ENCODE assay signal across 13 cellular contexts in the genomic region with DNA sequence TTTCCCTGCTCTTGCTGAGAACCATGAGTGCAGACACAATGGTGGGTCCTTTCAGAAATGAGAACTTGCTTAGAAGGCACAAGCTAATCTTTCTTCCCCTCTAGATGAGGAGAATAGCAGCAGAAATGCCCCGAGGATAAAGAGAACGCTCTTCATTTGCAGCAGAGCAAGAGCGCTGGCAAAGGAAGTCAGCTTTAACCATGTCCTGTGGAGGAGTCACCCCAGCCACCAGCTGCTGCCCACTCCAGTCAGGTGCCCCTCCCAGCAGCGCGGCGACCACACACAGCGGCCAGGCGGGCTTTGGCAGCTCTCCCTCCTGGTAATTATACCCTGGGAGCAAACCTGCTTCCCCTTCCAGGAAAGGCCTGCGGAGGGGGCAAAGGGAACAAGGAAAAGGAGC. TPM values are rescaled to one million over a fixed set of nuclear protein-coding genes. Genes with fewer than 3 reads are reported as not detected.
DNase-seq lines count a peak whose midpoint lies in the region; ATAC-seq, FAIRE-seq and TF ChIP-seq lines count a peak whose summit lies in the region.
"Had no signal": no experiment of that assay in that cellular context is flagged by ENCODE, and none has a peak within 500 bp of the region (broad histone marks: within the 10 kb centered on the region; RNA-seq: fewer than 3 reads in every experiment).

No MANE protein-coding gene starts in this region.

- H3K4me1 ChIP-seq in heart left ventricle: peaks cover 3 to 67% (median 35%) of the 10 kb centered on the region in 12 donors
- no peaks in the 10 kb centered on the region for H3K4me1 ChIP-seq in endothelial cell of umbilical vein (ENCODE audit: control insufficient read depth, extremely low read depth, insufficient read depth, low read length)
- H3K4me1 ChIP-seq in testis: peaks cover 17% of the 10 kb centered on the region

- FAIRE-seq in endothelial cell of umbilical vein (lab: Jason Lieb, UNC): no peak

- DNase-seq in heart left ventricle (peak in 3 of 5 donors; percentile 43 to 52 (median 46)), Right ventricle myocardium inferior (ENCODE audit: missing footprints) (no peak), NCI-H446 treated with DMSO at 0.1 percent for 48 hours (lab: John Stamatoyannopoulos, UW) (peak; percentile 70), endothelial cell of umbilical vein (ENCODE audit: low read depth, low spot score) (peak; percentile 21), testis (peak; percentile 75), GM10248 (ENCODE audit: extremely low spot score) (no peak)
- no peak for DNase-seq in activated T-cell treated with anti-CD3 and anti-CD28 coated beads, Interleukin-2, amount 50 U/mL, for 48 hours
- DNase-seq: activated naive CD4-positive, alpha-beta T cell; IMR-90; stimulated activated CD4-positive, alpha-beta T cell treated with anti-CD3 and anti-CD28 coated beads, Interleukin-2, amount 100 ng/mL, for 24 hours had no signal

- no peaks in the 10 kb centered on the region for H4K20me1 ChIP-seq in endothelial cell of umbilical vein (replicated peaks; ENCODE audit: control insufficient read depth, extremely low read depth, insufficient read depth, low read length)

- ATAC-seq in heart left ventricle: peak in 3 of 4 donors; percentile 20 to 41 (median 24)
- no peak for ATAC-seq in Right ventricle myocardium inferior
- no peak for ATAC-seq in GM21825 (IDR thresholded peaks at IDR 0.05; ENCODE audit: unreplicated experiment)

- WGBS in heart left ventricle, 4 donors: 37 to 59% (median 48%) methylated on average over 2 to 9 of the region's 9 CpGs
- WGBS in testis, 2 donors: 42 to 61% methylated on average over 9 of the region's 9 CpGs

- intact Hi-C loops in heart left ventricle (cut with DNase I): loop anchor here in 8 of 10 donors (2.0 to 10.0 kb wide), 10 partner anchors 42 to 274 kb away; a partner anchor contains a TSS
- intact Hi-C loops in Right ventricle myocardium inferior (cut with DNase I): loop anchor here (5.0 kb wide), 1 partner anchor 52 kb away; no protein-coding TSS in a partner anchor
- intact Hi-C loops in endothelial cell of umbilical vein (cut with micrococcal nuclease): no loop called here
- intact Hi-C loops in testis (cut with DNase I; ENCODE audit: low total_unique reads): no loop called here

- TF ChIP-seq CTCF in heart left ventricle (IDR thresholded peaks at IDR 0.05) (no peak), endothelial cell of umbilical vein (IDR thresholded peaks at IDR 0.05; ENCODE audit: extremely low read depth in 1 of 2, insufficient read depth in 1 of 2, low read depth in 1 of 2, low read length in 2 of 2) (no peak), testis (IDR thresholded peaks at IDR 0.05) (no peak), GM10248 (IDR thresholded peaks at IDR 0.05; ENCODE audit: control extremely low read depth, extremely low read depth, low read depth, missing control alignments) (no peak)

- no peak overlapping the region for H3K4me2 ChIP-seq in endothelial cell of umbilical vein (ENCODE audit: insufficient read depth, low read length)

- CTCF ChIA-PET in endothelial cell of umbilical vein (lab: Charles Lee) (interaction anchor here (0.7 to 1.2 kb wide), 4 partner anchors 24 to 273 kb away, joined by 3 to 4 read pairs (median 3); no protein-coding TSS in a partner anchor), GM10248 (lab: Yijun Ruan, JAX) (interaction anchor here (0.9 to 1.9 kb wide), 4 partner anchors 11 to 274 kb away, joined by 3 to 5 read pairs (median 3); no protein-coding TSS in a partner anchor)

- no TSS peak for BruUV-seq in endothelial cell of umbilical vein (replicated peaks; lab: Mats Ljungman, UMichigan)

- H3K9me3 ChIP-seq in heart left ventricle: no peaks in the 10 kb centered on the region
- H3K9me3 ChIP-seq in endothelial cell of umbilical vein (replicated peaks; ENCODE audit: control insufficient read depth, insufficient read depth, low read length): no peaks in the 10 kb centered on the region
- no peaks in the 10 kb centered on the region for H3K9me3 ChIP-seq in testis

- H3K27me3 ChIP-seq in heart left ventricle (no peaks in the 10 kb centered on the region), endothelial cell of umbilical vein (ENCODE audit: control insufficient read depth in 2 of 2, insufficient read depth in 2 of 2, low read length in 2 of 2) (no peaks in the 10 kb centered on the region), testis (no peaks in the 10 kb centered on the region)

- dilution Hi-C loops in endothelial cell of umbilical vein (cut with MboI; ENCODE audit: extremely low pct_ligation_motif_present, low sequenced_read_pairs): no loop called here

- TF ChIP-seq POLR2A in heart left ventricle (IDR thresholded peaks at IDR 0.05) (no peak), endothelial cell of umbilical vein (IDR thresholded peaks at IDR 0.05; ENCODE audit: low read depth, low read length) (no peak), testis (IDR thresholded peaks at IDR 0.05) (no peak)

- H3K9ac ChIP-seq in endothelial cell of umbilical vein (replicated peaks; ENCODE audit: extremely low read depth, insufficient read depth, low read length): no peak overlapping the region

- no peaks in the 10 kb centered on the region for H3K79me2 ChIP-seq in endothelial cell of umbilical vein (ENCODE audit: control insufficient read depth, insufficient read depth, low read length)

- peak overlapping the region in 3 of 12 donors; percentile 12 to 20 (median 12) for H3K27ac ChIP-seq in heart left ventricle
- H3K27ac ChIP-seq in endothelial cell of umbilical vein (ENCODE audit: insufficient read depth, low read depth, low read length): no peak overlapping the region
- H3K27ac ChIP-seq in testis: no peak overlapping the region
- H3K27ac ChIP-seq: VCaP had no signal

- H3K4me3 ChIP-seq in heart left ventricle (no peak overlapping the region), endothelial cell of umbilical vein (replicated peaks in 1 of 3; ENCODE audit: insufficient read depth in 1 of 3, low read depth in 1 of 3, low read length in 3 of 3) (no peak overlapping the region), testis (no peak overlapping the region)

- no peak overlapping the region for H2AFZ ChIP-seq in endothelial cell of umbilical vein (ENCODE audit: low read depth, low read length)

- POLR2A ChIA-PET in endothelial cell of umbilical vein (lab: Charles Lee) (interaction anchor here (0.5 kb wide), 1 partner anchor 267 kb away, joined by 3 read pairs; no protein-coding TSS in a partner anchor), GM10248 (lab: Yijun Ruan, JAX) (interaction anchor here (0.5 kb wide), 1 partner anchor 152 kb away, joined by 6 read pairs; no protein-coding TSS in a partner anchor)

- H3K36me3 ChIP-seq in heart left ventricle (peaks cover 0 to 92% (median 62%) of the 10 kb centered on the region in 9 donors), endothelial cell of umbilical vein (ENCODE audit: control insufficient read depth in 2 of 2, extremely low read depth in 1 of 2, insufficient read depth in 2 of 2, low read length in 2 of 2) (peaks cover 5 to 55% of the 10 kb centered on the region in 2 experiments), testis (ENCODE audit: low read depth, missing control alignments) (no peaks in the 10 kb centered on the region)

- H3K9me1 ChIP-seq in endothelial cell of umbilical vein (replicated peaks; ENCODE audit: control insufficient read depth, extremely low read depth, insufficient read depth, low read length): no peaks in the 10 kb centered on the region

TF ChIP-seq in endothelial cell of umbilical vein, 7 proteins besides CTCF, POLR2A, EP300 and RAD21:
- no peak for TF ChIP-seq JUN (IDR thresholded peaks at IDR 0.05; ENCODE audit: borderline replicate concordance, insufficient read depth, insufficient read length, low read depth)
TF ChIP-seq in endothelial cell of umbilical vein: peak in this region for 0.

RNA-seq across cellular contexts. Expression of a gene that starts 42.4 kb away (rescaled TPM):
- total RNA-seq in heart left ventricle: 1 to 10 TPM in 8 of 9 donors, under 1 TPM in 1; 0.24 to 9.3 (median 2.2) TPM
- 1 to 10 TPM; 1.2 to 3.3 TPM for polyA plus RNA-seq in heart left ventricle
- 6.6 TPM for total RNA-seq in Right ventricle myocardium inferior
- 0.09 TPM in 1 of 2 replicates, not detected in the other for total RNA-seq in endothelial cell of umbilical vein
- polyA plus RNA-seq in endothelial cell of umbilical vein: 0.15 and 0.37 TPM in 2 replicates
- polyA plus RNA-seq in endothelial cell of umbilical vein (2011; cell fraction: cytosol; rRNA removed): 0.18 and 0.21 TPM in 2 replicates
- 0.11 and 0.27 TPM in 2 replicates for polyA plus RNA-seq in endothelial cell of umbilical vein (2011; cell fraction: nucleus; rRNA removed)
- polyA plus RNA-seq in endothelial cell of umbilical vein (2012): 0.09 and 0.18 TPM in 2 replicates
- 0.17 and 0.29 TPM in 2 replicates for polyA minus RNA-seq in endothelial cell of umbilical vein
- polyA minus RNA-seq in endothelial cell of umbilical vein (2011; cell fraction: cytosol; rRNA and poly(A)+ RNA removed): not detected
- not detected in 2 replicates for polyA minus RNA-seq in endothelial cell of umbilical vein (2011; cell fraction: nucleus; rRNA and poly(A)+ RNA removed)
- 1 to 10 TPM; 3.7 to 4.2 TPM for total RNA-seq in testis
- polyA plus RNA-seq in testis (ENCODE audit: insufficient read depth, low read depth, low replicate concordance): 14.8 TPM
- polyA plus RNA-seq: CD14-positive monocyte had no signal

Comparison
In these comparisons a context has a peak if more than half of its experiments do, and no peak if none do; other contexts are left out.
1. ATAC-seq: peak in heart left ventricle (3 of 4); none in Right ventricle myocardium inferior (single experiment) and GM21825 (single experiment).
2. DNase-seq: peak in heart left ventricle (3 of 5), NCI-H446 treated with DMSO at 0.1 percent for 48 hours (single experiment), endothelial cell of umbilical vein (single experiment) and testis (single experiment); none in Right ventricle myocardium inferior (single experiment), GM10248 (single experiment) and activated T-cell treated with anti-CD3 and anti-CD28 coated beads, Interleukin-2, amount 50 U/mL, for 48 hours (0 of 2).
3. intact Hi-C loops: an anchor here in heart left ventricle (2.0 to 10.0 kb wide) and Right ventricle myocardium inferior (5.0 kb wide); none called in endothelial cell of umbilical vein and testis.